In genomic region chr17:74852237-74853047, GRCh38 we compare ENCODE assay signal across 7 cellular contexts. TPM values are rescaled to one million over a fixed set of nuclear protein-coding genes. Genes with fewer than 3 reads are reported as not detected.
DNase-seq lines count a peak whose midpoint lies in the region; ATAC-seq and TF ChIP-seq lines count a peak whose summit lies in the region.

No MANE protein-coding gene starts in this region.

- H3K27ac ChIP-seq in SJCRH30, result no peak overlapping the region

- peaks cover 7% of the 10 kb centered on the region for H3K4me1 ChIP-seq in SJCRH30

- no peak for ATAC-seq in GM18873 (IDR thresholded peaks at IDR 0.05; ENCODE audit: low FRiP score, unreplicated experiment)
- no peak for ATAC-seq in GM18498 (IDR thresholded peaks at IDR 0.05; ENCODE audit: unreplicated experiment)

- H3K4me3 ChIP-seq in HFF-Myc (replicated peaks; ENCODE audit: low read depth, low read length), result 0 out of 2 replicates have a peak overlapping the region, but pooled peaks have one; percentile 9
- H3K4me3 ChIP-seq in epithelial cell of esophagus (ENCODE audit: low read length), result no peak overlapping the region
- no peak overlapping the region for H3K4me3 ChIP-seq in SJCRH30

- H3K9me3 ChIP-seq in SJCRH30 (replicated peaks), result no peaks in the 10 kb centered on the region

- TF ChIP-seq CTCF in HFF-Myc (IDR thresholded peaks at IDR 0.05; ENCODE audit: low read depth, low read length, missing control alignments) (no peak), epithelial cell of esophagus (IDR thresholded peaks at IDR 0.05; ENCODE audit: insufficient read depth, low read depth, low read length, missing control alignments) (no peak)

- DNase-seq in HFF-Myc (ENCODE audit: extremely low read depth, low read depth) (no peak), epithelial cell of esophagus (ENCODE audit: low read depth) (peak; percentile 69), SJCRH30 (no peak)
- DNase-seq in activated CD4-positive, alpha-beta T cell treated with anti-CD3 and anti-CD28 coated beads for 48 hours, result peak; percentile 76
- DNase-seq in stimulated activated CD4-positive, alpha-beta T cell treated with anti-CD3 and anti-CD28 coated beads, Interleukin-1b, Interleukin-23, amount 100 ng/mL, for 24 hours (ENCODE audit: low read depth in 4 of 4, low spot score in 1 of 4), result peak; percentile 23 to 47 (median 42)

- H3K36me3 ChIP-seq in SJCRH30, result no peaks in the 10 kb centered on the region

- H3K27me3 ChIP-seq in SJCRH30, result peaks cover 19% of the 10 kb centered on the region

RNA-seq across cellular contexts. Expression of gene GRIN2C, which starts 7.2 kb away (rescaled TPM):
- not detected in 2 replicates for total RNA-seq in SJCRH30 (2014; rRNA removed; shearing (Covaris generic))

RNA-seq across cellular contexts. Expression of gene FDXR, which starts 20.4 kb away (rescaled TPM):
- total RNA-seq in SJCRH30 (2014; rRNA removed; shearing (Covaris generic)), result 6.7 and 7.2 TPM in 2 replicates

RNA-seq across cellular contexts. Expression of gene FADS6, which starts 41.0 kb away (rescaled TPM):
- total RNA-seq in SJCRH30 (2014; rRNA removed; shearing (Covaris generic)), result not detected in 2 replicates

Comparison
In these comparisons a context has a peak if more than half of its experiments do, and no peak if none do; other contexts are left out.
1. DNase-seq: peak in activated CD4-positive, alpha-beta T cell treated with anti-CD3 and anti-CD28 coated beads for 48 hours (single experiment), epithelial cell of esophagus (single experiment) and stimulated activated CD4-positive, alpha-beta T cell treated with anti-CD3 and anti-CD28 coated beads, Interleukin-1b, Interleukin-23, amount 100 ng/mL, for 24 hours (4 of 4); none in HFF-Myc (single experiment) and SJCRH30 (0 of 2).